In the genomic region with DNA sequence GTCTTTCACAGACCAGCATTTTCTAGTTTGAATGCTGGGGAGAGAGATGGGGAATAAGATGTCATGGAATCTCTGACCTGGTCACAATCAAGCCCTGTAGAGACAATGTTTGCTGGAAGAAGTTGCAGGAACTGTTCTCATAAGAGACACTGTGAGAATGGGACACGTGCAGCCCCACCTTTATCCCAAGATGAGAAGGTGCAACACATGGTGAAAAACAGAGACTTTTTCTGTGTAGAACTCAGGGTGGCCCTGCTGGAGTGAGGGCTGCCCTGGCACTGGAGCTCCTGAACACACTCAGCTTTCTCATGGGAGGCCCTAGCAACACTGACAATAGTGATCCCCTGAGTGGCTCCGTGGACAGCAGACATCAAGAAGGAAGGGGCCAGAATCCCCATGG, we compare ENCODE assay signal across 1 cellular context.
TF ChIP-seq lines count a peak whose summit lies in the region.

No MANE protein-coding gene starts in this region.

TF ChIP-seq in HepG2, 621 proteins besides CTCF, POLR2A, EP300 and RAD21 (continued from another document):
- TF ChIP-seq SIX1 (CRISPR knock-in tag; IDR thresholded peaks at IDR 0.05; ENCODE audit: borderline replicate concordance) = no peak
